In genomic region chr2:136828774-136829173, GRCh38 we compare ENCODE assay signal across 3 cellular contexts.
A peak's percentile ranks its signal among the peaks of the same experiment; 100 is the strongest.
TF ChIP-seq lines count a peak whose summit lies in the region.

No MANE protein-coding gene starts in this region.

TF ChIP-seq in HepG2, 621 proteins besides CTCF, POLR2A, EP300 and RAD21:
- no peak for TF ChIP-seq ZKSCAN5 (CRISPR knock-in tag; IDR thresholded peaks at IDR 0.05)
- TF ChIP-seq MAFF (IDR thresholded peaks at IDR 0.05; ENCODE audit: low read depth, low read length), result peak; percentile 93
- peak; percentile 94 to 96 for TF ChIP-seq MAFK (conservative IDR thresholded peaks at IDR 0.05 in 1 of 2, IDR thresholded peaks at IDR 0.05 in 1 of 2; ENCODE audit: low read length in 2 of 2)

TF ChIP-seq in IMR-90, 13 proteins besides CTCF, POLR2A, EP300 and RAD21:
- TF ChIP-seq MAFK (IDR thresholded peaks at IDR 0.05; ENCODE audit: low read depth, low read length), result peak; percentile 78
- TF ChIP-seq, protein P1, sequence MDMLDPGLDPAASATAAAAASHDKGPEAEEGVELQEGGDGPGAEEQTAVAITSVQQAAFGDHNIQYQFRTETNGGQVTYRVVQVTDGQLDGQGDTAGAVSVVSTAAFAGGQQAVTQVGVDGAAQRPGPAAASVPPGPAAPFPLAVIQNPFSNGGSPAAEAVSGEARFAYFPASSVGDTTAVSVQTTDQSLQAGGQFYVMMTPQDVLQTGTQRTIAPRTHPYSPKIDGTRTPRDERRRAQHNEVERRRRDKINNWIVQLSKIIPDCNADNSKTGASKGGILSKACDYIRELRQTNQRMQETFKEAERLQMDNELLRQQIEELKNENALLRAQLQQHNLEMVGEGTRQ (IDR thresholded peaks at IDR 0.05; ENCODE audit: low read depth, low read length), result no peak

TF ChIP-seq in H1, 55 proteins besides CTCF, POLR2A, EP300 and RAD21:
- TF ChIP-seq MAFK (IDR thresholded peaks at IDR 0.05; ENCODE audit: low read depth, low read length), result peak; percentile 35; the same call in 1 of the 2 replicates
- no peak for TF ChIP-seq TBP (IDR thresholded peaks at IDR 0.05; ENCODE audit: low read depth, low read length)
TF ChIP-seq in H1: peak in this region for 1.
